Comparison of ENCODE assay signal across 8 cellular contexts in genomic region chr11:106051103-106051502, GRCh38.
"Had no signal": no experiment of that assay in that cellular context is flagged by ENCODE, and none has a peak within 500 bp of the region (broad histone marks: within the 10 kb centered on the region; RNA-seq: fewer than 3 reads in every experiment).

No MANE protein-coding gene starts in this region.

- H3K4me3 ChIP-seq: GM12878 had no signal

- FAIRE-seq: G401.6, GM12878, GM12891, GM12892, GM18507, GM19239 had no signal

- ATAC-seq: GM12878 had no signal

- DNase-seq: GDM1, GF-D8 had no signal
